23 cellular contexts compared by ENCODE assay signal in genomic region chr7:69862413-69863064, GRCh38.
"Had no signal": no experiment of that assay in that cellular context is flagged by ENCODE, and none has a peak within 500 bp of the region (broad histone marks: within the 10 kb centered on the region; RNA-seq: fewer than 3 reads in every experiment).

No MANE protein-coding gene starts in this region.

- H3K27ac ChIP-seq: coronary artery, neural progenitor cell, prostate gland, right atrium auricular region, testis, tibial artery had no signal

- H3K9me3 ChIP-seq: mucosa of descending colon, prostate gland, right atrium auricular region, testis, tibial artery had no signal

- ATAC-seq: left colon; mucosa of descending colon; naive thymus-derived CD4-positive, alpha-beta T cell; sciatic nerve; stimulated activated effector memory CD8-positive, alpha-beta T cell treated with anti-CD3 and anti-CD28 coated beads, Interleukin-12 subunit alpha, Interleukin-12 subunit beta, amount 100 ng/mL, for 72 hours; stimulated activated naive CD8-positive, alpha-beta T cell treated with anti-CD3 and anti-CD28 coated beads, Interleukin-15, Interleukin-2, amounts not matched to agents 100 U/mL and 50 U/mL, for 24 hours had no signal

- DNase-seq: dermis blood vessel endothelial cell; effector memory CD4-positive, alpha-beta T cell; hypothalamus; immature natural killer cell; islet precursor cell; kidney glomerular epithelial cell; left colon; mucosa of descending colon; naive thymus-derived CD4-positive, alpha-beta T cell; stimulated activated CD4-positive, alpha-beta T cell treated with anti-CD3 and anti-CD28 coated beads, Interleukin-2, amount 100 ng/mL, for 24 hours; stimulated activated CD4-positive, alpha-beta T cell treated with anti-CD3 and anti-CD28 coated beads, Interleukin-4, amount 100 ng/mL, for 24 hours; stimulated activated naive CD8-positive, alpha-beta T cell treated with anti-CD3 and anti-CD28 coated beads, Interleukin-15, Interleukin-2, amounts not matched to agents 100 U/mL and 50 U/mL, for 24 hours; substantia nigra; testis; tibial artery had no signal

- H3K36me3 ChIP-seq: neural progenitor cell, prostate gland, right atrium auricular region, tibial artery had no signal

- H3K27me3 ChIP-seq: neural progenitor cell, right atrium auricular region, testis had no signal

- H3K4me1 ChIP-seq: prostate gland, testis, tibial artery had no signal

- H2AFZ ChIP-seq: neural progenitor cell had no signal

- H3K4me2 ChIP-seq: neural progenitor cell, smooth muscle cell had no signal

- H3K4me3 ChIP-seq: coronary artery, lung, mucosa of descending colon, neural progenitor cell, prostate gland, right atrium auricular region, smooth muscle cell, testis, tibial artery had no signal
